Comparison of ENCODE assay signal across 12 cellular contexts in genomic region chr16:66930189-66930588, GRCh38. TPM values are rescaled to one million over a fixed set of nuclear protein-coding genes. Genes with fewer than 3 reads are reported as not detected.
A peak's percentile ranks its signal among the peaks of the same experiment; 100 is the strongest.
DNase-seq lines count a peak whose midpoint lies in the region; ATAC-seq and TF ChIP-seq lines count a peak whose summit lies in the region.
"Had no signal": no experiment of that assay in that cellular context is flagged by ENCODE, and none has a peak within 500 bp of the region (broad histone marks: within the 10 kb centered on the region; RNA-seq: fewer than 3 reads in every experiment).

No MANE protein-coding gene starts in this region.

- peaks cover 29% of the 10 kb centered on the region for H3K4me1 ChIP-seq in body of pancreas
- peaks cover 5 to 44% (median 21%) of the 10 kb centered on the region in 4 donors for H3K4me1 ChIP-seq in tibial nerve

- H3K4me3 ChIP-seq in body of pancreas = no peak overlapping the region
- H3K4me3 ChIP-seq in tibial nerve = no peak overlapping the region

- H3K27ac ChIP-seq in body of pancreas (no peak overlapping the region), tibial nerve (no peak overlapping the region)

- intact Hi-C loops in body of pancreas (cut with DNase I) (no loop called here), left colon (cut with DNase I, micrococcal nuclease) (loop anchor here in 1 of 2 donors (5.0 kb wide), 1 partner anchor 33 kb away; no protein-coding TSS in a partner anchor)

- ATAC-seq in body of pancreas (no peak), left colon (peak; percentile 12)

- no peaks in the 10 kb centered on the region for H3K36me3 ChIP-seq in body of pancreas (replicated peaks in 1 of 2; ENCODE audit: insufficient read depth in 1 of 2, low read depth in 2 of 2)
- peaks cover 0 to 28% (median 0%) of the 10 kb centered on the region in 3 donors for H3K36me3 ChIP-seq in tibial nerve

- TF ChIP-seq POLR2A in body of pancreas (IDR thresholded peaks at IDR 0.05) = no peak
- TF ChIP-seq POLR2A in tibial nerve (IDR thresholded peaks at IDR 0.05) = no peak

- WGBS in body of pancreas, 2 donors = 33 to 38% methylated on average over 3 to 4 of the region's 4 CpGs
- WGBS in tibial nerve, 2 donors = 57 to 63% methylated on average over 4 of the region's 4 CpGs

- H3K9me3 ChIP-seq in body of pancreas (no peaks in the 10 kb centered on the region), tibial nerve (no peaks in the 10 kb centered on the region)

- TF ChIP-seq CTCF in body of pancreas (IDR thresholded peaks at IDR 0.05) = no peak
- TF ChIP-seq CTCF in tibial nerve (IDR thresholded peaks at IDR 0.05) = no peak

- DNase-seq in CD1c-positive myeloid dendritic cell (ENCODE audit: extremely low spot score) (peak; percentile 17), M059J (ENCODE audit: low read depth) (peak; percentile 97), body of pancreas (peak in 3 of 4 donors; percentile 50 to 56 (median 52)), left colon (no peak), globus pallidus (ENCODE audit: low spot score) (no peak), tibial nerve (ENCODE audit: low spot score in 2 of 2) (no peak)
- DNase-seq in activated CD8-positive, alpha-beta memory T cell treated with anti-CD3 and anti-CD28 coated beads, Interleukin-2, amount 50 U/mL, for 48 hours = no peak
- no peak for DNase-seq in stimulated activated CD8-positive, alpha-beta memory T cell treated with anti-CD3 and anti-CD28 coated beads, Interleukin-4, amount 100 ng/mL, for 48 hours
- DNase-seq: activated CD4-positive, CD25-positive, alpha-beta regulatory T cell; activated effector memory CD4-positive, alpha-beta T cell treated with anti-CD3 and anti-CD28 coated beads, Interleukin-2, amount 50 U/mL, for 16 hours; retina had no signal

- no peak for TF ChIP-seq EP300 in tibial nerve (IDR thresholded peaks at IDR 0.05)

- H3K27me3 ChIP-seq in body of pancreas (peaks cover 0 to 6% of the 10 kb centered on the region in 2 donors), tibial nerve (peaks cover 0 to 2% of the 10 kb centered on the region in 2 donors)

RNA-seq across cellular contexts. Expression of gene CIAO2B, which starts 4.0 kb away (rescaled TPM):
- total RNA-seq in M059J (2014; rRNA removed; shearing (Covaris generic)) = 183 and 280 TPM in 2 replicates
- total RNA-seq in body of pancreas (10 to 100 TPM in 1 of 2 donors, 1 to 10 TPM in 1; 7.6 to 15.3 TPM), left colon (100 to 1,000 TPM in 1 of 2 donors, 10 to 100 TPM in 1; 82.7 to 109 TPM), tibial nerve (100 to 1,000 TPM in 2 of 4 donors, 10 to 100 TPM in 2; 57.1 to 111 (median 89.9) TPM)

RNA-seq across cellular contexts. Expression of gene RRAD, which starts 4.9 kb away (rescaled TPM):
- total RNA-seq in M059J (2014; rRNA removed; shearing (Covaris generic)) = 3.2 and 9.4 TPM in 2 replicates
- total RNA-seq in body of pancreas (1 to 10 TPM in 1 of 2 donors, not detected in 1; 8.3 TPM), left colon (1 to 10 TPM; 3.9 to 4.4 TPM), tibial nerve (100 to 1,000 TPM in 3 of 4 donors, 10 to 100 TPM in 1; 23.7 to 132 (median 109) TPM)

RNA-seq across cellular contexts. Expression of gene CES2, which starts 5.1 kb away (rescaled TPM):
- total RNA-seq in M059J (2014; rRNA removed; shearing (Covaris generic)) = 15.9 and 26.6 TPM in 2 replicates
- total RNA-seq in body of pancreas = 10 to 100 TPM; 24.9 to 29.3 TPM
- 100 to 1,000 TPM; 566 to 624 TPM for total RNA-seq in left colon
- total RNA-seq in tibial nerve = 10 to 100 TPM; 29.2 to 45.0 (median 34.4) TPM

RNA-seq across cellular contexts. Expression of gene CDH16, which starts 11.5 kb away (rescaled TPM):
- total RNA-seq in M059J (2014; rRNA removed; shearing (Covaris generic)) = not detected in 2 replicates
- total RNA-seq in body of pancreas = not detected
- total RNA-seq in left colon = 1 to 10 TPM in 1 of 2 donors, under 1 TPM in 1; 0.75 to 2.2 TPM
- total RNA-seq in tibial nerve = 1 to 10 TPM in 2 of 4 donors, under 1 TPM in 2; 0.30 to 2.5 (median 1.4) TPM
- total RNA-seq: CD4-positive, alpha-beta memory T cell had no signal

RNA-seq across cellular contexts. Expression of gene CES3, which starts 30.9 kb away (rescaled TPM):
- total RNA-seq in M059J (2014; rRNA removed; shearing (Covaris generic)) = 0.44 and 1.0 TPM in 2 replicates
- total RNA-seq in body of pancreas (1 to 10 TPM; 5.2 to 5.6 TPM), left colon (100 to 1,000 TPM; 201 to 203 TPM), tibial nerve (1 to 10 TPM in 2 of 4 donors, under 1 TPM in 2; 0.21 to 9.2 (median 0.81) TPM)

Comparison
In these comparisons a context has a peak if more than half of its experiments do, and no peak if none do; other contexts are left out.
1. DNase-seq: peak in CD1c-positive myeloid dendritic cell (single experiment), M059J (single experiment) and body of pancreas (3 of 4); none in left colon (0 of 2), globus pallidus (single experiment), activated CD8-positive, alpha-beta memory T cell treated with anti-CD3 and anti-CD28 coated beads, Interleukin-2, amount 50 U/mL, for 48 hours (single experiment), tibial nerve (0 of 2) and stimulated activated CD8-positive, alpha-beta memory T cell treated with anti-CD3 and anti-CD28 coated beads, Interleukin-4, amount 100 ng/mL, for 48 hours (single experiment).
2. RNA of gene CES2, which starts 5.1 kb away (total RNA-seq): 566 to 624 TPM in left colon; 29.2 to 45.0 TPM in tibial nerve, 24.9 to 29.3 TPM in body of pancreas and 15.9 to 26.6 TPM in M059J; every median in the first group is over 10 times any median in the second.